2 cellular contexts compared by ENCODE assay signal in genomic region chr11:47394322-47395224, GRCh38.
TF ChIP-seq lines count a peak whose summit lies in the region.

No MANE protein-coding gene starts in this region.

TF ChIP-seq in GM12891, 5 proteins besides CTCF, POLR2A, EP300 and RAD21 (continued from another document):
- TF ChIP-seq SPI1 (IDR thresholded peaks at IDR 0.05; ENCODE audit: low read depth, low read length) (peak; percentile 90), POLR2AphosphoS5 (IDR thresholded peaks at IDR 0.05; ENCODE audit: low read depth, low read length) (peak; percentile 66), TAF1 (IDR thresholded peaks at IDR 0.05; ENCODE audit: low read depth, low read length) (peak; percentile 67), POU2F2 (IDR thresholded peaks at IDR 0.05; ENCODE audit: low read depth, low read length) (peak; percentile 54; the same call in 1 of the 2 replicates)

TF ChIP-seq in endothelial cell of umbilical vein, 7 proteins besides CTCF, POLR2A, EP300 and RAD21 (continued from another document):
- TF ChIP-seq MYC (IDR thresholded peaks at IDR 0.05; ENCODE audit: low read depth, low read length) (peak; percentile 43), GATA2 (IDR thresholded peaks at IDR 0.05; ENCODE audit: insufficient read depth, insufficient read length, low read depth, low read length) (no peak), FOS (IDR thresholded peaks at IDR 0.05; ENCODE audit: borderline replicate concordance, insufficient read depth, low read length) (peak; percentile 84), EZH2 (IDR thresholded peaks at IDR 0.05; ENCODE audit: borderline replicate concordance, low read depth, low read length, severe bottlenecking) (no peak), MAX (IDR thresholded peaks at IDR 0.05; ENCODE audit: insufficient read depth, insufficient read length) (peak; percentile 66), JUN (IDR thresholded peaks at IDR 0.05; ENCODE audit: borderline replicate concordance, insufficient read depth, insufficient read length, low read depth) (peak; percentile 60)
